3 cellular contexts compared by ENCODE assay signal in genomic region chr2:64889803-64890202, GRCh38.
"Had no signal": no experiment of that assay in that cellular context is flagged by ENCODE, and none has a peak within 500 bp of the region (broad histone marks: within the 10 kb centered on the region; RNA-seq: fewer than 3 reads in every experiment).

No MANE protein-coding gene starts in this region.

- DNase-seq: GDM1, GF-D8 had no signal

- ATAC-seq: GM12878 had no signal
